ENCODE assay signal across 21 cellular contexts in the genomic region with DNA sequence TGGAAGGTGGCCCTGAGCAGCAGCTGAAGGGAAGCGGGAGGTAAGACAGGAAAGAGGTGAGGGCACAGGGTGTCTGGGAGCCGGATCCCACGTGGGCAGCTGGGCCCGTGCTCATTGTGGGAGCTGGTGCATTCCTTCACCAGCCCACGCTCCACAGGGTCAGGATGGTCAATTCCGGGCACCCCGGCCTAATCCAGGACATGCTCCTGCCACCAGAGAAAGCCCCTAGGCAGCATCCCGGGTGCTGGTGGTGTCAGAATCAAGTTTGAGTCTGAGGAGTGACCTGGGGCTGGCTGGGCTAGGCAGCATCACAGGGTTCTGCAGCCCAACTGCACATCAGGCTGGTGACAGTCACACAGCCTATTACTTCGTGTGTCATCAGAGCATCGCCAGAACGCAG. TPM values are rescaled to one million over a fixed set of nuclear protein-coding genes. Genes with fewer than 3 reads are reported as not detected.
DNase-seq lines count a peak whose midpoint lies in the region; ATAC-seq, FAIRE-seq and TF ChIP-seq lines count a peak whose summit lies in the region.
"Had no signal": no experiment of that assay in that cellular context is flagged by ENCODE, and none has a peak within 500 bp of the region (broad histone marks: within the 10 kb centered on the region; RNA-seq: fewer than 3 reads in every experiment).

No MANE protein-coding gene starts in this region.

- DNase-seq in activated naive CD4-positive, alpha-beta T cell treated with anti-CD3 and anti-CD28 coated beads, Interleukin-2, amount 50 U/mL, for 72 hours (ENCODE audit: low spot score in 2 of 2) = no peak
- no peak for DNase-seq in activated naive CD4-positive, alpha-beta T cell treated with Interleukin-2 at 50 U/mL for 16 hours
- DNase-seq in endothelial cell of umbilical vein (ENCODE audit: low read depth, low spot score) = no peak
- DNase-seq in mesenteric fat pad (ENCODE audit: low spot score) = peak; percentile 69
- no peak for DNase-seq in tibial nerve (ENCODE audit: low spot score in 2 of 2)
- DNase-seq in uterus = no peak
- DNase-seq: activated CD4-positive, alpha-beta memory T cell treated with anti-CD3 and anti-CD28 coated beads, Interleukin-2, amount 10 ng/mL, durations not matched to agents 7 days and 5 days; activated naive CD4-positive, alpha-beta T cell treated with anti-CD3 and anti-CD28 coated beads for 36 hours; caudate nucleus; GOT3; left cardiac atrium; NCI-H1436 treated with DMSO at 0.1 percent for 48 hours; T-helper 9 cell had no signal

- H3K36me3 Mint-ChIP-seq in activated naive CD4-positive, alpha-beta T cell treated with anti-CD3 and anti-CD28 coated beads, Interleukin-2, amount 50 U/mL, for 72 hours = peaks cover 5 to 6% of the 10 kb centered on the region in 2 donors

- H3K9me3 Mint-ChIP-seq in activated naive CD4-positive, alpha-beta T cell treated with anti-CD3 and anti-CD28 coated beads, Interleukin-2, amount 50 U/mL, for 72 hours = no peaks in the 10 kb centered on the region

- POLR2A ChIA-PET in endothelial cell of umbilical vein (lab: Charles Lee) = no interaction called here

- CTCF ChIA-PET in endothelial cell of umbilical vein (lab: Charles Lee) = no interaction called here

- peaks cover 15% of the 10 kb centered on the region for H3K4me1 ChIP-seq in endothelial cell of umbilical vein (ENCODE audit: control insufficient read depth, extremely low read depth, insufficient read depth, low read length)
- peaks cover 0 to 19% (median 14%) of the 10 kb centered on the region in 4 donors for H3K4me1 ChIP-seq in tibial nerve
- no peaks in the 10 kb centered on the region for H3K4me1 ChIP-seq in uterus

- H3K27ac Mint-ChIP-seq in activated naive CD4-positive, alpha-beta T cell treated with anti-CD3 and anti-CD28 coated beads, Interleukin-2, amount 50 U/mL, for 72 hours = peak overlapping the region; percentile 51 to 79
- H3K27ac Mint-ChIP-seq: activated CD4-positive, alpha-beta memory T cell treated with anti-CD3 and anti-CD28 coated beads, Interleukin-2, amount 10 ng/mL, durations not matched to agents 7 days and 5 days; activated naive CD4-positive, alpha-beta T cell treated with anti-CD3 and anti-CD28 coated beads for 36 hours; nephron had no signal

- TF ChIP-seq CTCF in endothelial cell of umbilical vein (IDR thresholded peaks at IDR 0.05; ENCODE audit: extremely low read depth in 1 of 2, insufficient read depth in 1 of 2, low read depth in 1 of 2, low read length in 2 of 2) = no peak
- no peak for TF ChIP-seq CTCF in tibial nerve (IDR thresholded peaks at IDR 0.05)
- TF ChIP-seq CTCF in uterus (IDR thresholded peaks at IDR 0.05) = no peak

- H3K4me3 ChIP-seq in endothelial cell of umbilical vein (replicated peaks in 1 of 3; ENCODE audit: insufficient read depth in 1 of 3, low read depth in 1 of 3, low read length in 3 of 3) (no peak overlapping the region), tibial nerve (no peak overlapping the region), uterus (no peak overlapping the region)
- H3K4me3 ChIP-seq: skin epidermis had no signal

- no peak overlapping the region for H2AFZ ChIP-seq in endothelial cell of umbilical vein (ENCODE audit: low read depth, low read length)

- no peak for TF ChIP-seq EP300 in tibial nerve (IDR thresholded peaks at IDR 0.05)

- no peak overlapping the region for H3K9ac ChIP-seq in endothelial cell of umbilical vein (replicated peaks; ENCODE audit: extremely low read depth, insufficient read depth, low read length)
- H3K9ac ChIP-seq: KMS-11 had no signal

- no peak for ATAC-seq in activated naive CD4-positive, alpha-beta T cell treated with anti-CD3 and anti-CD28 coated beads, Interleukin-2, amount 50 U/mL, for 72 hours
- ATAC-seq in HG02840 (IDR thresholded peaks at IDR 0.05; ENCODE audit: low FRiP score, unreplicated experiment) (no peak), GM18519 (IDR thresholded peaks at IDR 0.05; ENCODE audit: low FRiP score, unreplicated experiment) (no peak)

- WGBS in tibial nerve, 2 donors = 68% methylated on average over 11 of the region's 11 CpGs

- no peaks in the 10 kb centered on the region for H3K27me3 ChIP-seq in endothelial cell of umbilical vein (ENCODE audit: control insufficient read depth in 2 of 2, insufficient read depth in 2 of 2, low read length in 2 of 2)
- no peaks in the 10 kb centered on the region for H3K27me3 ChIP-seq in tibial nerve
- no peaks in the 10 kb centered on the region for H3K27me3 ChIP-seq in uterus

- H3K9me1 ChIP-seq in endothelial cell of umbilical vein (replicated peaks; ENCODE audit: control insufficient read depth, extremely low read depth, insufficient read depth, low read length) = no peaks in the 10 kb centered on the region

- H3K36me3 ChIP-seq in endothelial cell of umbilical vein (ENCODE audit: control insufficient read depth in 2 of 2, extremely low read depth in 1 of 2, insufficient read depth in 2 of 2, low read length in 2 of 2) (peaks cover 4 to 5% of the 10 kb centered on the region in 2 experiments), tibial nerve (peaks cover 0 to 24% (median 0%) of the 10 kb centered on the region in 3 donors), uterus (no peaks in the 10 kb centered on the region)

- dilution Hi-C loops in endothelial cell of umbilical vein (cut with MboI; ENCODE audit: extremely low pct_ligation_motif_present, low sequenced_read_pairs) = no loop called here

- FAIRE-seq in endothelial cell of umbilical vein (lab: Jason Lieb, UNC) = no peak
- FAIRE-seq: D721Med, endometrium, GM18507 had no signal

- H4K20me1 ChIP-seq in endothelial cell of umbilical vein (replicated peaks; ENCODE audit: control insufficient read depth, extremely low read depth, insufficient read depth, low read length) = no peaks in the 10 kb centered on the region

- H3K9me3 ChIP-seq in endothelial cell of umbilical vein (replicated peaks; ENCODE audit: control insufficient read depth, insufficient read depth, low read length) = no peaks in the 10 kb centered on the region
- no peaks in the 10 kb centered on the region for H3K9me3 ChIP-seq in tibial nerve
- no peaks in the 10 kb centered on the region for H3K9me3 ChIP-seq in uterus

- BruUV-seq in endothelial cell of umbilical vein (replicated peaks; lab: Mats Ljungman, UMichigan) = no TSS peak

- no peak overlapping the region for H3K4me2 ChIP-seq in endothelial cell of umbilical vein (ENCODE audit: insufficient read depth, low read length)
- H3K4me2 ChIP-seq: KMS-11 had no signal

- H3K27ac ChIP-seq in endothelial cell of umbilical vein (ENCODE audit: insufficient read depth, low read depth, low read length) (peak overlapping the region; percentile 75), tibial nerve (peak overlapping the region; percentile 50 to 76 (median 64)), uterus (no peak overlapping the region)
- H3K27ac ChIP-seq: KMS-11, skin epidermis had no signal

- TF ChIP-seq POLR2A in endothelial cell of umbilical vein (IDR thresholded peaks at IDR 0.05; ENCODE audit: low read depth, low read length) (no peak), tibial nerve (IDR thresholded peaks at IDR 0.05) (no peak), uterus (IDR thresholded peaks at IDR 0.05) (no peak)

- peaks cover 4% of the 10 kb centered on the region for H3K79me2 ChIP-seq in endothelial cell of umbilical vein (ENCODE audit: control insufficient read depth, insufficient read depth, low read length)

- intact Hi-C loops in endothelial cell of umbilical vein (cut with micrococcal nuclease) (no loop called here), uterus (cut with DNase I; ENCODE audit: low total_unique reads) (no loop called here)

RNA-seq across cellular contexts. Expression of a gene that starts 7.1 kb away (rescaled TPM):
- total RNA-seq in activated naive CD4-positive, alpha-beta T cell treated with anti-CD3 and anti-CD28 coated beads, Interleukin-2, amount 50 U/mL, for 72 hours = 10 to 100 TPM; 57.9 to 90.5 TPM
- total RNA-seq in endothelial cell of umbilical vein (79.8 and 83.3 TPM in 2 replicates), mesenteric fat pad (66.7 TPM), tibial nerve (100 to 1,000 TPM in 1 of 4 donors, 10 to 100 TPM in 3; 80.1 to 115 (median 91.7) TPM), uterus (10 to 100 TPM; 73.1 to 85.9 (median 79.7) TPM)
- 223 and 247 TPM in 2 replicates for polyA plus RNA-seq in endothelial cell of umbilical vein
- 206 and 215 TPM in 2 replicates for polyA plus RNA-seq in endothelial cell of umbilical vein (2011; cell fraction: cytosol; rRNA removed)
- polyA plus RNA-seq in endothelial cell of umbilical vein (2011; cell fraction: nucleus; rRNA removed) = 155 and 164 TPM in 2 replicates
- polyA plus RNA-seq in endothelial cell of umbilical vein (2012) = 109 and 126 TPM in 2 replicates
- polyA minus RNA-seq in endothelial cell of umbilical vein = 160 and 180 TPM in 2 replicates
- 129 TPM for polyA minus RNA-seq in endothelial cell of umbilical vein (2011; cell fraction: cytosol; rRNA and poly(A)+ RNA removed)
- 47.2 and 48.4 TPM in 2 replicates for polyA minus RNA-seq in endothelial cell of umbilical vein (2011; cell fraction: nucleus; rRNA and poly(A)+ RNA removed)

RNA-seq across cellular contexts. Expression of a gene that starts 46.2 kb away (rescaled TPM):
- total RNA-seq in activated naive CD4-positive, alpha-beta T cell treated with anti-CD3 and anti-CD28 coated beads, Interleukin-2, amount 50 U/mL, for 72 hours = 100 to 1,000 TPM; 156 to 198 TPM
- total RNA-seq in endothelial cell of umbilical vein (142 and 153 TPM in 2 replicates), mesenteric fat pad (112 TPM), tibial nerve (10 to 100 TPM; 67.7 to 95.3 (median 78.3) TPM), uterus (10 to 100 TPM; 39.1 to 97.1 (median 65.4) TPM)
- 97.0 and 121 TPM in 2 replicates for polyA plus RNA-seq in endothelial cell of umbilical vein
- polyA plus RNA-seq in endothelial cell of umbilical vein (2011; cell fraction: cytosol; rRNA removed) = 87.2 and 103 TPM in 2 replicates
- polyA plus RNA-seq in endothelial cell of umbilical vein (2011; cell fraction: nucleus; rRNA removed) = 131 and 141 TPM in 2 replicates
- polyA plus RNA-seq in endothelial cell of umbilical vein (2012) = 179 and 191 TPM in 2 replicates
- polyA minus RNA-seq in endothelial cell of umbilical vein = 273 and 275 TPM in 2 replicates
- polyA minus RNA-seq in endothelial cell of umbilical vein (2011; cell fraction: cytosol; rRNA and poly(A)+ RNA removed) = 203 TPM
- polyA minus RNA-seq in endothelial cell of umbilical vein (2011; cell fraction: nucleus; rRNA and poly(A)+ RNA removed) = 149 and 158 TPM in 2 replicates

RNA-seq across cellular contexts. Expression of a gene that starts 46.4 kb away (rescaled TPM):
- 1 to 10 TPM; 6.1 to 7.3 TPM for total RNA-seq in activated naive CD4-positive, alpha-beta T cell treated with anti-CD3 and anti-CD28 coated beads, Interleukin-2, amount 50 U/mL, for 72 hours
- total RNA-seq in endothelial cell of umbilical vein (5.3 and 6.3 TPM in 2 replicates), mesenteric fat pad (6.5 TPM), tibial nerve (1 to 10 TPM; 4.5 to 7.2 (median 5.8) TPM), uterus (10 to 100 TPM in 1 of 4 donors, 1 to 10 TPM in 3; 2.6 to 10.2 (median 6.0) TPM)
- polyA plus RNA-seq in endothelial cell of umbilical vein = 3.2 and 3.4 TPM in 2 replicates
- polyA plus RNA-seq in endothelial cell of umbilical vein (2011; cell fraction: cytosol; rRNA removed) = 3.9 and 4.0 TPM in 2 replicates
- 3.8 TPM in 2 replicates for polyA plus RNA-seq in endothelial cell of umbilical vein (2011; cell fraction: nucleus; rRNA removed)
- polyA plus RNA-seq in endothelial cell of umbilical vein (2012) = 3.3 TPM in 2 replicates
- 3.8 and 5.7 TPM in 2 replicates for polyA minus RNA-seq in endothelial cell of umbilical vein
- polyA minus RNA-seq in endothelial cell of umbilical vein (2011; cell fraction: cytosol; rRNA and poly(A)+ RNA removed) = 3.9 TPM
- 3.4 and 4.7 TPM in 2 replicates for polyA minus RNA-seq in endothelial cell of umbilical vein (2011; cell fraction: nucleus; rRNA and poly(A)+ RNA removed)

RNA-seq across cellular contexts. Expression of a gene that starts 57.2 kb away (rescaled TPM):
- 10 to 100 TPM; 38.3 to 43.8 TPM for total RNA-seq in activated naive CD4-positive, alpha-beta T cell treated with anti-CD3 and anti-CD28 coated beads, Interleukin-2, amount 50 U/mL, for 72 hours
- 3.1 and 5.1 TPM in 2 replicates for total RNA-seq in endothelial cell of umbilical vein
- polyA plus RNA-seq in endothelial cell of umbilical vein = 7.1 and 7.3 TPM in 2 replicates
- 4.2 and 6.1 TPM in 2 replicates for polyA plus RNA-seq in endothelial cell of umbilical vein (2011; cell fraction: cytosol; rRNA removed)
- 31.8 and 34.4 TPM in 2 replicates for polyA plus RNA-seq in endothelial cell of umbilical vein (2011; cell fraction: nucleus; rRNA removed)
- 4.8 and 5.4 TPM in 2 replicates for polyA plus RNA-seq in endothelial cell of umbilical vein (2012)
- 5.6 and 7.4 TPM in 2 replicates for polyA minus RNA-seq in endothelial cell of umbilical vein
- 7.0 TPM for polyA minus RNA-seq in endothelial cell of umbilical vein (2011; cell fraction: cytosol; rRNA and poly(A)+ RNA removed)
- polyA minus RNA-seq in endothelial cell of umbilical vein (2011; cell fraction: nucleus; rRNA and poly(A)+ RNA removed) = 10.2 and 12.1 TPM in 2 replicates
- 4.5 TPM for total RNA-seq in mesenteric fat pad
- total RNA-seq in tibial nerve = 1 to 10 TPM in 3 of 4 donors, not detected in 1; 1.0 to 4.8 (median 1.2) TPM
- 1 to 10 TPM in 2 of 4 donors, under 1 TPM in 1, not detected in 1; 0.26 to 9.1 (median 6.6) TPM for total RNA-seq in uterus

Comparison
In these comparisons a context has a peak if more than half of its experiments do, and no peak if none do; other contexts are left out.
1. H3K27ac ChIP-seq: peak in endothelial cell of umbilical vein (single experiment) and tibial nerve (4 of 4); none in uterus (0 of 2).